ENCODE assay signal across 11 cellular contexts in the genomic region with DNA sequence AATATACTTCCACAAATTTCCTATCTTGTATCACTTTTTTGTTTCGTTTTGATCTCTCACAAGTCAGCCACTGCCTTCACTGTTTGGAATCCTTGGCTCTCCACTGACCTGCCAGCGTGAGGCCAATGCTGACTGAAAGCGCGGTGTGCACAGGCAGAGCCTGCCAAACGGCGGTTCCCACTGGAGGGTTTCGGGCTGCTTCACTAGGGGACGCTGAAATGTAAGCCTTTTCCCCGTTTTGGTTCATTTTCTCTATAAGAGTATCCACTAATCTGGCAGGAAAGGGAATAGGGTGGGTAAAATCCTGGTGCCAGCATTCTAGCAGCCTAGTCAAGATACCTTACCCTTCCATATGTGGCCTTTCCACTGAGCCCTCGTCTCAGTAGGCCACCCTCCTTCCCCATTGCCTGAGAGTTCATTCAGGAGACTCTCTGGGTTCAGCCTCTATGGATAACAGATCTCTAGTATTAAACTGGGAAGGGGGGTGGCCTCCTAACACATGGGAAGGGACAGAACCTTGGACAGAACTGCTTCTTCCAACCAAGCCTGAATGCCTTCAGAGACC.
DNase-seq lines count a peak whose midpoint lies in the region; ATAC-seq and TF ChIP-seq lines count a peak whose summit lies in the region.
"Had no signal": no experiment of that assay in that cellular context is flagged by ENCODE, and none has a peak within 500 bp of the region (broad histone marks: within the 10 kb centered on the region; RNA-seq: fewer than 3 reads in every experiment).

No MANE protein-coding gene starts in this region.

- ATAC-seq in body of pancreas (peak; percentile 92), HG03354 (IDR thresholded peaks at IDR 0.05; ENCODE audit: poor library complexity, severe bottlenecking, unreplicated experiment) (no peak)

- peak in 2 of 7 experiments; percentile 5 to 7 for TF ChIP-seq CTCF in body of pancreas (IDR thresholded peaks at IDR 0.05)
- no peak for TF ChIP-seq CTCF in liver (IDR thresholded peaks at IDR 0.05; ENCODE audit: low read depth, low read length, missing input control)
- no peak for TF ChIP-seq CTCF in testis (IDR thresholded peaks at IDR 0.05)

- H3K27me3 ChIP-seq in body of pancreas (no peaks in the 10 kb centered on the region), liver (ENCODE audit: control insufficient read depth in 4 of 4, insufficient read depth in 4 of 4, low read length in 3 of 4) (no peaks in the 10 kb centered on the region), testis (no peaks in the 10 kb centered on the region)

- H3K4me3 ChIP-seq in body of pancreas, result no peak overlapping the region
- peak overlapping the region; percentile 8 to 20 (median 10) for H3K4me3 ChIP-seq in liver (ENCODE audit: low read depth in 1 of 3, low read length in 3 of 3)
- H3K4me3 ChIP-seq in testis, result no peak overlapping the region

- H3K9ac ChIP-seq in liver (ENCODE audit: low read depth in 1 of 2, low read length in 2 of 2), result peak overlapping the region; percentile 3 to 8

- TF ChIP-seq RAD21 in liver (IDR thresholded peaks at IDR 0.05), result peak in 1 of 2 donors; percentile 10

- H3K4me1 ChIP-seq in body of pancreas (peaks cover 40% of the 10 kb centered on the region), liver (ENCODE audit: control insufficient read depth in 4 of 4, insufficient read depth in 4 of 4, low read length in 3 of 4) (peaks cover 0 to 5% (median 1%) of the 10 kb centered on the region in 4 donors), testis (no peaks in the 10 kb centered on the region)

- TF ChIP-seq POLR2A in body of pancreas (IDR thresholded peaks at IDR 0.05) (peak in 2 of 3 donors; percentile 68 to 73), testis (IDR thresholded peaks at IDR 0.05) (no peak)

- 13 to 20% methylated on average over 10 of the region's 10 CpGs for WGBS in body of pancreas, 2 donors
- WGBS in liver, result 60% methylated on average over 10 of the region's 10 CpGs
- WGBS in testis, 2 donors, result 37 to 59% methylated on average over 8 to 10 of the region's 10 CpGs

- H3K9me3 ChIP-seq in body of pancreas (no peaks in the 10 kb centered on the region), liver (ENCODE audit: control insufficient read depth in 4 of 4, low read length in 3 of 4) (no peaks in the 10 kb centered on the region), testis (no peaks in the 10 kb centered on the region)

- H3K27ac ChIP-seq in body of pancreas, result peak overlapping the region; percentile 83 to 91 (median 84)
- peak overlapping the region; percentile 51 to 62 for H3K27ac ChIP-seq in liver (ENCODE audit: low read depth in 1 of 2, low read length in 2 of 2)
- H3K27ac ChIP-seq in testis, result no peak overlapping the region
- H3K27ac ChIP-seq: 22Rv1 had no signal

- H3K36me3 ChIP-seq in body of pancreas (replicated peaks in 1 of 2; ENCODE audit: insufficient read depth in 1 of 2, low read depth in 2 of 2) (no peaks in the 10 kb centered on the region), liver (ENCODE audit: control insufficient read depth in 4 of 4, insufficient read depth in 3 of 4, low read depth in 1 of 4, low read length in 3 of 4) (no peaks in the 10 kb centered on the region), testis (ENCODE audit: low read depth, missing control alignments) (no peaks in the 10 kb centered on the region)

- intact Hi-C loops in body of pancreas (cut with DNase I) (no loop called here), testis (cut with DNase I; ENCODE audit: low total_unique reads) (no loop called here)

- DNase-seq in DMS153 (lab: John Stamatoyannopoulos, UW) (peak; percentile 18), DMS153 treated with DMSO at 0.1 percent for 48 hours (lab: John Stamatoyannopoulos, UW; ENCODE audit: unreplicated experiment) (no peak), body of pancreas (peak; percentile 74 to 83 (median 79)), testis (peak; percentile 30), pons (ENCODE audit: low spot score) (no peak), mucosa of gallbladder (ENCODE audit: low spot score) (no peak)
- DNase-seq: activated CD4-positive, alpha-beta memory T cell treated with anti-CD3 and anti-CD28 coated beads for 36 hours; activated naive CD4-positive, alpha-beta T cell treated with Interleukin-2 at 50 U/mL for 16 hours had no signal

TF ChIP-seq in liver, 16 proteins besides CTCF, POLR2A, EP300 and RAD21:
- TF ChIP-seq YY1 (IDR thresholded peaks at IDR 0.05) (peak; percentile 27), NR2F2 (IDR thresholded peaks at IDR 0.05) (no peak)

Comparison
In these comparisons a context has a peak if more than half of its experiments do, and no peak if none do; other contexts are left out.
1. DNase-seq: peak in DMS153 (single experiment), body of pancreas (4 of 4) and testis (single experiment); none in DMS153 treated with DMSO at 0.1 percent for 48 hours (single experiment), pons (single experiment) and mucosa of gallbladder (single experiment).
2. H3K27ac ChIP-seq: peak in body of pancreas (4 of 4) and liver (2 of 2); none in testis (0 of 2).
3. H3K4me3 ChIP-seq: peak in liver (3 of 3); none in body of pancreas (0 of 2) and testis (0 of 2).